ENCODE assay signal across 2 cellular contexts in the genomic region with DNA sequence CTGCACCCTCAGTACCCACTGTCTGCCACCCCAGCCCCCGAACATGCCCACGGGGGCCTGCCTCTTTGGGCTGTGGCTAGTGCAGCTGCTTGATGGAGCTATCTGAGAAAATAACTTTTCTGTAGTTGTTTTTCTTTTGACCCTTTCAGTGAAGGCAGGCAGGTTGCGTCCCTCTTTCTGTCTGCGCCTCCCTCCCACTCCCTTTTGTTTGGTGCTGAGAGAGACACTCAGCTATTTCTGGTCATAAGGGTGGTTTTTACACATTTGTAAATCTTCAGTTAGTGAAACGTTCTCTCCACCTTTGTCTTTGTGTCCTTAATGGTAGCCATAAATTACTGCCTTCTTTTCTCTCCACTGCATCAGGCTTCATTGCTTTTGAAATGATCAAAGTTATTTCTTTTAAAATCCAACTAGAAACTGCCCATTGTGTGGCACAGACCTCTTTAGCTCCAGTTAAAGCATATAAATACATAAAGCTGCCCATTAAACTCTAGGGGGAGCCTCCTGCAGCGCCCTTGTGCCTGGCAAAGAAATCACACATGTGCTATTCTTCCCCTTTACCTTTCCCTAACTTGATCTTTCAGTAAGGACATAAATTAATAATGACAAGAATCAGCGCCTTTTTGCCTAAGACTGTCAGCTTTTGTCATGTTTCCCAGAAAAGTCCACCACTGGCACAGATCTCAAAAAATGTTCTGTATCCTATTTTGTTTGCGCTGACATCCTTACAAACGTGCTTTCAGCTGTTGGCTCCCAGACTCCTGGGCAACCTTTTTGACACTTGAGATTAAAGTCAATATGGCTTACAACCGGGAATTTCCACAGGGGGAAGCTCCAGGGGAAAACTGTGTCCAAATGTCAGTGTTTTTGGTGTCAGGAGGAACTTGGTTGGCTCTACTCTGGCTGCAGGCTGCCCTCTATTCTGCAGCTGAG.
TF ChIP-seq lines count a peak whose summit lies in the region.

No MANE protein-coding gene starts in this region.

TF ChIP-seq in IMR-90, 13 proteins besides CTCF, POLR2A, EP300 and RAD21:
- TF ChIP-seq ELK1 (IDR thresholded peaks at IDR 0.05; ENCODE audit: borderline replicate concordance, low read depth, low read length): no peak
- TF ChIP-seq MXI1 (IDR thresholded peaks at IDR 0.05; ENCODE audit: borderline replicate concordance, low read depth, low read length): no peak
- no peak for TF ChIP-seq RFX5 (IDR thresholded peaks at IDR 0.05; ENCODE audit: low read depth, low read length)
- no peak for TF ChIP-seq SMC3 (IDR thresholded peaks at IDR 0.05; ENCODE audit: low read depth, low read length)
- TF ChIP-seq NFE2L2 (IDR thresholded peaks at IDR 0.05; ENCODE audit: low read depth, low read length): no peak
- TF ChIP-seq USF2 (IDR thresholded peaks at IDR 0.05; ENCODE audit: low read depth, low read length): no peak
- TF ChIP-seq MAFK (IDR thresholded peaks at IDR 0.05; ENCODE audit: low read depth, low read length): no peak
- TF ChIP-seq BHLHE40 (IDR thresholded peaks at IDR 0.05; ENCODE audit: low read depth, low read length): no peak
- TF ChIP-seq CHD1 (IDR thresholded peaks at IDR 0.05; ENCODE audit: low read depth, low read length): no peak
- no peak for TF ChIP-seq MAZ (IDR thresholded peaks at IDR 0.05; ENCODE audit: borderline replicate concordance, low read depth, low read length)
- TF ChIP-seq CEBPB (IDR thresholded peaks at IDR 0.05; ENCODE audit: low read depth, low read length): no peak
- no peak for TF ChIP-seq FOS (IDR thresholded peaks at IDR 0.05; ENCODE audit: low read depth, low read length)
- no peak for TF ChIP-seq RCOR1 (IDR thresholded peaks at IDR 0.05; ENCODE audit: insufficient replicate concordance, low read length)

TF ChIP-seq in WTC11, 78 proteins besides CTCF, POLR2A, EP300 and RAD21:
- TF ChIP-seq, protein P1, sequence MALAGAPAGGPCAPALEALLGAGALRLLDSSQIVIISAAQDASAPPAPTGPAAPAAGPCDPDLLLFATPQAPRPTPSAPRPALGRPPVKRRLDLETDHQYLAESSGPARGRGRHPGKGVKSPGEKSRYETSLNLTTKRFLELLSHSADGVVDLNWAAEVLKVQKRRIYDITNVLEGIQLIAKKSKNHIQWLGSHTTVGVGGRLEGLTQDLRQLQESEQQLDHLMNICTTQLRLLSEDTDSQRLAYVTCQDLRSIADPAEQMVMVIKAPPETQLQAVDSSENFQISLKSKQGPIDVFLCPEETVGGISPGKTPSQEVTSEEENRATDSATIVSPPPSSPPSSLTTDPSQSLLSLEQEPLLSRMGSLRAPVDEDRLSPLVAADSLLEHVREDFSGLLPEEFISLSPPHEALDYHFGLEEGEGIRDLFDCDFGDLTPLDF (CRISPR knock-in tag; IDR thresholded peaks at IDR 0.05): no peak
- TF ChIP-seq PREB (CRISPR knock-in tag; IDR thresholded peaks at IDR 0.05; ENCODE audit: borderline replicate concordance) (no peak), TEAD4 (CRISPR knock-in tag; IDR thresholded peaks at IDR 0.05) (no peak), STAT6 (CRISPR knock-in tag; conservative IDR thresholded peaks at IDR 0.05; ENCODE audit: low read depth) (no peak), NFYB (CRISPR knock-in tag; conservative IDR thresholded peaks at IDR 0.05; ENCODE audit: low read depth) (no peak), ESRRA (CRISPR knock-in tag; IDR thresholded peaks at IDR 0.05; ENCODE audit: borderline replicate concordance) (no peak), JAZF1 (CRISPR knock-in tag; IDR thresholded peaks at IDR 0.05) (no peak)
- TF ChIP-seq, protein P2, sequence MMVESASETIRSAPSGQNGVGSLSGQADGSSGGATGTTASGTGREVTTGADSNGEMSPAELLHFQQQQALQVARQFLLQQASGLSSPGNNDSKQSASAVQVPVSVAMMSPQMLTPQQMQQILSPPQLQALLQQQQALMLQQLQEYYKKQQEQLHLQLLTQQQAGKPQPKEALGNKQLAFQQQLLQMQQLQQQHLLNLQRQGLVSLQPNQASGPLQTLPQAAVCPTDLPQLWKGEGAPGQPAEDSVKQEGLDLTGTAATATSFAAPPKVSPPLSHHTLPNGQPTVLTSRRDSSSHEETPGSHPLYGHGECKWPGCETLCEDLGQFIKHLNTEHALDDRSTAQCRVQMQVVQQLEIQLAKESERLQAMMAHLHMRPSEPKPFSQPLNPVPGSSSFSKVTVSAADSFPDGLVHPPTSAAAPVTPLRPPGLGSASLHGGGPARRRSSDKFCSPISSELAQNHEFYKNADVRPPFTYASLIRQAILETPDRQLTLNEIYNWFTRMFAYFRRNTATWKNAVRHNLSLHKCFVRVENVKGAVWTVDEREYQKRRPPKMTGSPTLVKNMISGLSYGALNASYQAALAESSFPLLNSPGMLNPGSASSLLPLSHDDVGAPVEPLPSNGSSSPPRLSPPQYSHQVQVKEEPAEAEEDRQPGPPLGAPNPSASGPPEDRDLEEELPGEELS (CRISPR knock-in tag; IDR thresholded peaks at IDR 0.05): no peak
TF ChIP-seq in WTC11: peak in this region for 0.
